In genomic region chr7:1939434-1940401, GRCh38 we compare ENCODE assay signal across 8 cellular contexts.
A peak's percentile ranks its signal among the peaks of the same experiment; 100 is the strongest.
DNase-seq lines count a peak whose midpoint lies in the region; ATAC-seq and TF ChIP-seq lines count a peak whose summit lies in the region.

No MANE protein-coding gene starts in this region.

- peak overlapping the region; percentile 91 for H3K27ac ChIP-seq in effector memory CD4-positive, alpha-beta T cell (ENCODE audit: insufficient read depth, low read length, poor library complexity, severe bottlenecking)
- peak overlapping the region; percentile 57 to 86 (median 64) for H3K27ac ChIP-seq in upper lobe of left lung
- H3K27ac ChIP-seq in neural progenitor cell = no peak overlapping the region

- ATAC-seq in GM18519 (IDR thresholded peaks at IDR 0.05; ENCODE audit: low FRiP score, unreplicated experiment) = peak; percentile 9
- peak; percentile 21 for ATAC-seq in HG02642 (IDR thresholded peaks at IDR 0.05; ENCODE audit: poor library complexity, unreplicated experiment)
- peak in 1 of 2 donors; percentile 36 for ATAC-seq in upper lobe of left lung (ENCODE audit: low FRiP score in 2 of 2)
- no peak for ATAC-seq in HG03457 (IDR thresholded peaks at IDR 0.05; ENCODE audit: unreplicated experiment)

- TF ChIP-seq CTCF in upper lobe of left lung (IDR thresholded peaks at IDR 0.05) (no peak), neural progenitor cell (IDR thresholded peaks at IDR 0.05) (no peak)

- H3K36me3 Mint-ChIP-seq in neural progenitor cell = peaks cover 9% of the 10 kb centered on the region

- TF ChIP-seq POLR2A in upper lobe of left lung (IDR thresholded peaks at IDR 0.05) = no peak

- peaks cover 11% of the 10 kb centered on the region for H3F3A ChIP-seq in neural progenitor cell (ENCODE audit: low read depth)

- no peak for TF ChIP-seq EP300 in upper lobe of left lung (IDR thresholded peaks at IDR 0.05)

- H3K27me3 ChIP-seq in effector memory CD4-positive, alpha-beta T cell (replicated peaks; ENCODE audit: control insufficient read depth, insufficient read depth, low read length, poor library complexity, severe bottlenecking) = no peaks in the 10 kb centered on the region
- no peaks in the 10 kb centered on the region for H3K27me3 ChIP-seq in upper lobe of left lung
- no peaks in the 10 kb centered on the region for H3K27me3 ChIP-seq in neural progenitor cell

- no peaks in the 10 kb centered on the region for H3K9me3 ChIP-seq in effector memory CD4-positive, alpha-beta T cell (ENCODE audit: control insufficient read depth, low read length)
- no peaks in the 10 kb centered on the region for H3K9me3 ChIP-seq in upper lobe of left lung
- no peaks in the 10 kb centered on the region for H3K9me3 ChIP-seq in neural progenitor cell (ENCODE audit: low read depth)

- no peak overlapping the region for H3K27ac Mint-ChIP-seq in neural progenitor cell

- peaks cover 5% of the 10 kb centered on the region for H4K20me1 ChIP-seq in neural progenitor cell (ENCODE audit: low read depth)

- H3K4me1 ChIP-seq in effector memory CD4-positive, alpha-beta T cell (ENCODE audit: control insufficient read depth, insufficient read depth, low read length, poor library complexity, severe bottlenecking) = peaks cover 43% of the 10 kb centered on the region
- H3K4me1 ChIP-seq in upper lobe of left lung (peaks cover 6 to 18% (median 13%) of the 10 kb centered on the region in 4 donors), neural progenitor cell (peaks cover 22% of the 10 kb centered on the region)

- no peak overlapping the region for H3K4me3 Mint-ChIP-seq in neural progenitor cell

- peaks cover 12% of the 10 kb centered on the region for H3K27me3 Mint-ChIP-seq in neural progenitor cell (ENCODE audit: insufficient read depth, low read depth)

- 71 to 86% methylated on average over 15 to 26 of the region's 28 CpGs for WGBS in upper lobe of left lung, 2 donors

- H2AFZ ChIP-seq in neural progenitor cell (replicated peaks) = no peak overlapping the region

- DNase-seq in SK-MEL-5 (ENCODE audit: low read depth, low spot score) = peak; percentile 48
- no peak for DNase-seq in effector memory CD4-positive, alpha-beta T cell
- DNase-seq in upper lobe of left lung = peak in 1 of 2 donors; percentile 84
- no peak for DNase-seq in HT-29 (ENCODE audit: low spot score)
- no peak for DNase-seq in neural progenitor cell (ENCODE audit: low spot score)

- in situ Hi-C loops in SK-MEL-5 (cut with HindIII; ENCODE audit: low pct_unique_long_range_greater_than_20kb, low sequenced_read_pairs) = no loop called here

- H3K4me3 ChIP-seq in effector memory CD4-positive, alpha-beta T cell (ENCODE audit: insufficient read depth, low read depth, low read length, poor library complexity, severe bottlenecking) = peak overlapping the region; percentile 77
- peak overlapping the region in 3 of 4 donors; percentile 26 to 44 (median 41) for H3K4me3 ChIP-seq in upper lobe of left lung
- no peak overlapping the region for H3K4me3 ChIP-seq in neural progenitor cell

- no peaks in the 10 kb centered on the region for H3K79me2 ChIP-seq in neural progenitor cell (ENCODE audit: low read depth)

- no peak overlapping the region for H3K4me2 ChIP-seq in neural progenitor cell

- peaks cover 15% of the 10 kb centered on the region for H3K9me3 Mint-ChIP-seq in neural progenitor cell

- peaks cover 29% of the 10 kb centered on the region for H3K4me1 Mint-ChIP-seq in neural progenitor cell

- no peak overlapping the region for H3K9ac ChIP-seq in neural progenitor cell

- peaks cover 15% of the 10 kb centered on the region for H3K36me3 ChIP-seq in effector memory CD4-positive, alpha-beta T cell (ENCODE audit: control insufficient read depth, insufficient read depth, low read length)
- H3K36me3 ChIP-seq in upper lobe of left lung (peaks cover 0 to 5% (median 1%) of the 10 kb centered on the region in 4 donors), neural progenitor cell (no peaks in the 10 kb centered on the region)
